Comparison of ENCODE assay signal across 9 cellular contexts in the genomic region with DNA sequence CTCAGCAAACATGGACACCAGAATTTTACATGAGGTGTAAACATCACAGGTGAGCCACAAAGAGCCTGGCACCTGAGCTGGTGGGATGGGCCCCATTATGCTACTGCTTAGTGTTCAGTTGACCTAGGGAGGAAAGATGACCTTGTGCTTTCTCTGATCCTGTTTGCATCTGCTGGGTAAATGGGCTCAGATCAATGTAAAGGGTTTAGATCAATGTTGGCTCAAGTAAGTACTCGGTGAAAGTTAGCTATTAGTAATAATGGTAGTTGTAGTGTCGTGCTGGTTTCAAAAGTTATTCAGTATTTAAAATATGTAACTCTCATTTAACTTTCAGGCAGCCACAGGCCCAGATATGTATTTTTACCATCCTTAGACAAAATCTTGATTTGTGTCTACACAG. TPM values are rescaled to one million over a fixed set of nuclear protein-coding genes. Genes with fewer than 3 reads are reported as not detected.
DNase-seq lines count a peak whose midpoint lies in the region; ATAC-seq lines count a peak whose summit lies in the region.
"Had no signal": no experiment of that assay in that cellular context is flagged by ENCODE, and none has a peak within 500 bp of the region (broad histone marks: within the 10 kb centered on the region; RNA-seq: fewer than 3 reads in every experiment).

No MANE protein-coding gene starts in this region.

- CTCF ChIA-PET in CD4-positive, alpha-beta memory T cell (lab: Charles Lee; ENCODE audit: partially characterized antibody), result interaction anchor here (1.3 to 3.1 kb wide), 3 partner anchors 18 to 84 kb away, joined by 3 to 11 read pairs (median 4); a partner anchor contains a TSS

- H3K9me3 Mint-ChIP-seq in CD4-positive, alpha-beta memory T cell, result peaks cover 0 to 9% (median 3%) of the 10 kb centered on the region in 8 donors
- H3K9me3 Mint-ChIP-seq: natural killer cell treated with Interleukin-12 subunit alpha and Interleukin-12 subunit beta and Interleukin-15 and Interleukin-18, amount 100 ng/mL, for 72 hours had no signal

- H3K27ac Mint-ChIP-seq in CD4-positive, alpha-beta memory T cell, result peak overlapping the region; percentile 30 to 91 (median 78)

- no peaks in the 10 kb centered on the region for H3K27me3 ChIP-seq in CD4-positive, alpha-beta memory T cell (ENCODE audit: insufficient read depth, low read length)
- no peaks in the 10 kb centered on the region for H3K27me3 ChIP-seq in Karpas-422 (ENCODE audit: low read length)

- H3K79me2 ChIP-seq in Karpas-422 (ENCODE audit: low read length), result peaks cover 69% of the 10 kb centered on the region

- H3K9me3 ChIP-seq in CD4-positive, alpha-beta memory T cell (ENCODE audit: control insufficient read depth in 1 of 2, low read length in 2 of 2), result no peaks in the 10 kb centered on the region
- no peaks in the 10 kb centered on the region for H3K9me3 ChIP-seq in Karpas-422 (ENCODE audit: low read length)

- H3K27me3 Mint-ChIP-seq in CD4-positive, alpha-beta memory T cell, result no peaks in the 10 kb centered on the region
- H3K27me3 Mint-ChIP-seq: natural killer cell treated with Interleukin-12 subunit alpha and Interleukin-12 subunit beta and Interleukin-15 and Interleukin-18, amount 100 ng/mL, for 72 hours had no signal

- H4K20me1 ChIP-seq in Karpas-422 (ENCODE audit: insufficient read depth, low read depth, low read length), result no peaks in the 10 kb centered on the region

- H3K4me3 Mint-ChIP-seq in CD4-positive, alpha-beta memory T cell, result peak overlapping the region in 3 of 8 donors; percentile 5 to 56 (median 37)
- H3K4me3 Mint-ChIP-seq: natural killer cell treated with Interleukin-12 subunit alpha and Interleukin-12 subunit beta and Interleukin-15 and Interleukin-18, amount 100 ng/mL, for 72 hours had no signal

- no peak overlapping the region for H3K4me3 ChIP-seq in CD4-positive, alpha-beta memory T cell (ENCODE audit: low read length in 2 of 2)
- no peak overlapping the region for H3K4me3 ChIP-seq in Karpas-422 (ENCODE audit: low read length)

- peaks cover 9 to 25% (median 19%) of the 10 kb centered on the region in 4 donors for H3K4me1 Mint-ChIP-seq in CD4-positive, alpha-beta memory T cell

- no peaks in the 10 kb centered on the region for H3K9me2 ChIP-seq in Karpas-422 (replicated peaks; ENCODE audit: insufficient read depth, low read length)

- intact Hi-C loops in CD4-positive, alpha-beta memory T cell (cut with micrococcal nuclease), result loop anchor here (1.0 kb wide), 1 partner anchor 20 kb away; a partner anchor contains a TSS

- H3K36me3 Mint-ChIP-seq in CD4-positive, alpha-beta memory T cell, result peaks cover 14 to 23% of the 10 kb centered on the region in 2 donors

- H3K4me2 ChIP-seq in Karpas-422 (ENCODE audit: low read depth, low read length, poor library complexity, severe bottlenecking), result peak overlapping the region; percentile 20

- ATAC-seq in GM18870 (IDR thresholded peaks at IDR 0.05; ENCODE audit: unreplicated experiment), result peak; percentile 62
- peak; percentile 46 for ATAC-seq in HG02642 (IDR thresholded peaks at IDR 0.05; ENCODE audit: poor library complexity, unreplicated experiment)

- POLR2A ChIA-PET in CD4-positive, alpha-beta memory T cell (lab: Charles Lee; ENCODE audit: partially characterized antibody), result interaction anchor here (2.2 to 2.4 kb wide), 2 partner anchors 20 to 56 kb away, joined by 9 to 12 read pairs; a partner anchor contains a TSS

- no peaks in the 10 kb centered on the region for H3K36me3 ChIP-seq in CD4-positive, alpha-beta memory T cell (ENCODE audit: insufficient read depth, low read length)
- peaks cover 62% of the 10 kb centered on the region for H3K36me3 ChIP-seq in Karpas-422 (ENCODE audit: insufficient read depth, low read length)

- no peak overlapping the region for H2AFZ ChIP-seq in Karpas-422 (ENCODE audit: low read length)

- H3K4me1 ChIP-seq in CD4-positive, alpha-beta memory T cell (ENCODE audit: insufficient read depth, low read length), result peaks cover 37% of the 10 kb centered on the region
- peaks cover 64% of the 10 kb centered on the region for H3K4me1 ChIP-seq in Karpas-422 (ENCODE audit: low read length)

- H3K9ac ChIP-seq in Karpas-422 (ENCODE audit: low read length), result peak overlapping the region; percentile 42; the same call in 1 of the 2 replicates

- no peak for DNase-seq in CD4-positive, alpha-beta memory T cell
- DNase-seq in Karpas-422 (no peak), superior temporal gyrus (ENCODE audit: extremely low spot score) (no peak), HPDE6-E6E7 (ENCODE audit: extremely low spot score) (no peak), HuH-7 (ENCODE audit: low spot score) (no peak), cortex of kidney (lab: John Stamatoyannopoulos, UW) (no peak)

- no peak overlapping the region for H3K27ac ChIP-seq in CD4-positive, alpha-beta memory T cell (ENCODE audit: low read depth, low read length)
- peak overlapping the region; percentile 91 for H3K27ac ChIP-seq in Karpas-422 (ENCODE audit: low read length)

RNA-seq across cellular contexts. Expression of a gene that starts 19.8 kb away (rescaled TPM):
- total RNA-seq in CD4-positive, alpha-beta memory T cell, result 10 to 100 TPM; 63.0 to 65.6 TPM
- polyA plus RNA-seq in CD4-positive, alpha-beta memory T cell, result 10 to 100 TPM; 35.0 to 43.9 TPM
- total RNA-seq in Karpas-422 (2014; rRNA removed; shearing (Covaris generic); ENCODE audit: low replicate concordance), result 64.2 and 142 TPM in 2 replicates

RNA-seq across cellular contexts. Expression of a gene that starts 55.9 kb away (rescaled TPM):
- 10 to 100 TPM; 37.6 to 39.0 TPM for total RNA-seq in CD4-positive, alpha-beta memory T cell
- 1 to 10 TPM; 6.7 to 7.5 TPM for polyA plus RNA-seq in CD4-positive, alpha-beta memory T cell
- total RNA-seq in Karpas-422 (2014; rRNA removed; shearing (Covaris generic); ENCODE audit: low replicate concordance), result 40.4 and 56.2 TPM in 2 replicates
